Comparison of ENCODE assay signal across 19 cellular contexts in genomic region chr12:89421093-89421835, GRCh38.
DNase-seq lines count a peak whose midpoint lies in the region; ATAC-seq and TF ChIP-seq lines count a peak whose summit lies in the region.
"Had no signal": no experiment of that assay in that cellular context is flagged by ENCODE, and none has a peak within 500 bp of the region (broad histone marks: within the 10 kb centered on the region; RNA-seq: fewer than 3 reads in every experiment).

No MANE protein-coding gene starts in this region.

- H3K9me3 ChIP-seq in PC-3 (ENCODE audit: low read length) (no peaks in the 10 kb centered on the region), smooth muscle cell (replicated peaks; ENCODE audit: low read depth) (no peaks in the 10 kb centered on the region)
- H3K9me3 ChIP-seq: breast epithelium had no signal

- H3K4me1 ChIP-seq in PC-3 (ENCODE audit: insufficient read depth, low read length) (peaks cover 21% of the 10 kb centered on the region), smooth muscle cell (ENCODE audit: low read depth) (peaks cover 6% of the 10 kb centered on the region)
- H3K4me1 ChIP-seq: breast epithelium had no signal

- TF ChIP-seq CTCF in PC-3 (conservative IDR thresholded peaks at IDR 0.05; ENCODE audit: low read depth, low read length) = peak; percentile 39; the same call in 1 of the 2 replicates
- TF ChIP-seq CTCF in smooth muscle cell (IDR thresholded peaks at IDR 0.05; ENCODE audit: borderline replicate concordance, insufficient read depth, poor library complexity, severe bottlenecking) = peak; percentile 10

- no peak overlapping the region for H2AFZ ChIP-seq in PC-3 (ENCODE audit: low read length)
- H2AFZ ChIP-seq in smooth muscle cell (ENCODE audit: low read depth) = no peak overlapping the region

- POLR2A ChIA-PET in PC-3 (lab: Charles Lee; ENCODE audit: unreplicated experiment) = no interaction called here

- no peak overlapping the region for H3K9ac ChIP-seq in PC-3 (ENCODE audit: low read length)
- H3K9ac ChIP-seq in smooth muscle cell (ENCODE audit: low read depth) = no peak overlapping the region

- CTCF ChIA-PET in PC-3 (lab: Charles Lee) = no interaction called here

- no peaks in the 10 kb centered on the region for H3K9me2 ChIP-seq in PC-3 (replicated peaks; ENCODE audit: low read length)

- H3K27me3 ChIP-seq in PC-3 (ENCODE audit: low read length) (no peaks in the 10 kb centered on the region), smooth muscle cell (ENCODE audit: low read depth) (no peaks in the 10 kb centered on the region)
- H3K27me3 ChIP-seq: breast epithelium had no signal

- H4K20me1 ChIP-seq in PC-3 (ENCODE audit: low read length) = no peaks in the 10 kb centered on the region
- H4K20me1 ChIP-seq in smooth muscle cell (ENCODE audit: low read depth) = no peaks in the 10 kb centered on the region

- peak; percentile 53 to 82 for ATAC-seq in left cardiac atrium
- no peak for ATAC-seq in Right ventricle myocardium superior (ENCODE audit: poor library complexity)
- no peak for ATAC-seq in PC-3
- ATAC-seq in GM21825 (IDR thresholded peaks at IDR 0.05; ENCODE audit: unreplicated experiment) = no peak
- ATAC-seq: activated CD4-positive, alpha-beta T cell treated with anti-CD3 and anti-CD28 coated beads for 36 hours; T-helper 17 cell had no signal

- no TSS peak for BruUV-seq in PC-3 (replicated peaks; lab: Mats Ljungman, UMichigan)

- DNase-seq in left cardiac atrium (peak; percentile 27), Right ventricle myocardium superior (no peak), PC-3 (no peak), islet precursor cell (peak; percentile 63), smooth muscle cell (lab: John Stamatoyannopoulos, UW; ENCODE audit: unreplicated experiment) (no peak), T-helper 9 cell (no peak), NCI-H187 treated with DMSO at 0.1 percent for 48 hours (lab: John Stamatoyannopoulos, UW) (no peak)
- DNase-seq: activated CD4-positive, alpha-beta T cell treated with anti-CD3 and anti-CD28 coated beads for 36 hours; activated CD8-positive, alpha-beta memory T cell treated with anti-CD3 and anti-CD28 coated beads, Interleukin-2, amount 50 U/mL, for 48 hours; activated naive CD8-positive, alpha-beta T cell treated with anti-CD3 and anti-CD28 coated beads for 36 hours; COR-L47; effector CD4-positive, alpha-beta T cell; Kasumi-1; naive B cell; NCI-H1694; NCI-H748 treated with DMSO at 0.1 percent for 48 hours; T-helper 17 cell had no signal

- WGBS in smooth muscle cell (ENCODE audit: low lambda C conversion rate) = 74% methylated on average over 6 of the region's 6 CpGs

- H3K4me2 ChIP-seq in PC-3 (ENCODE audit: low read length) (no peak overlapping the region), smooth muscle cell (no peak overlapping the region)

- no peaks in the 10 kb centered on the region for H3K79me2 ChIP-seq in PC-3 (ENCODE audit: low read length)
- no peaks in the 10 kb centered on the region for H3K79me2 ChIP-seq in smooth muscle cell (ENCODE audit: low read depth)

- H3K36me3 ChIP-seq in PC-3 (ENCODE audit: low read depth, low read length) (no peaks in the 10 kb centered on the region; the same call in 1 of the 2 replicates), smooth muscle cell (ENCODE audit: low read depth) (no peaks in the 10 kb centered on the region)
- H3K36me3 ChIP-seq: breast epithelium had no signal

- H3F3A ChIP-seq in PC-3 (ENCODE audit: low read length, unreplicated experiment) (no peaks in the 10 kb centered on the region), smooth muscle cell (ENCODE audit: low read depth) (no peaks in the 10 kb centered on the region)

- H3K4me3 ChIP-seq in PC-3 (ENCODE audit: low read length) (no peak overlapping the region), smooth muscle cell (no peak overlapping the region)
- H3K4me3 ChIP-seq: breast epithelium had no signal

- H3K27ac ChIP-seq in PC-3 (ENCODE audit: low read length) (no peak overlapping the region), smooth muscle cell (ENCODE audit: low read depth) (no peak overlapping the region)
- H3K27ac ChIP-seq: breast epithelium had no signal

- intact Hi-C loops in left cardiac atrium (cut with DNase I) = no loop called here
- intact Hi-C loops in Right ventricle myocardium superior (cut with DNase I) = no loop called here
- intact Hi-C loops in PC-3 (cut with micrococcal nuclease) = no loop called here

Comparison
In these comparisons a context has a peak if more than half of its experiments do, and no peak if none do; other contexts are left out.
1. ATAC-seq: peak in left cardiac atrium (2 of 2); none in Right ventricle myocardium superior (single experiment), PC-3 (single experiment) and GM21825 (single experiment).
2. DNase-seq: peak in left cardiac atrium (single experiment) and islet precursor cell (single experiment); none in Right ventricle myocardium superior (single experiment), PC-3 (single experiment), smooth muscle cell (single experiment), T-helper 9 cell (single experiment) and NCI-H187 treated with DMSO at 0.1 percent for 48 hours (single experiment).